ENCODE assay signal across 8 cellular contexts in genomic region chr17:17151962-17152361, GRCh38. TPM values are rescaled to one million over a fixed set of nuclear protein-coding genes. Genes with fewer than 3 reads are reported as not detected.
DNase-seq lines count a peak whose midpoint lies in the region; ATAC-seq and TF ChIP-seq lines count a peak whose summit lies in the region.

No MANE protein-coding gene starts in this region.

- H3K4me3 ChIP-seq in breast epithelium = no peak overlapping the region

- DNase-seq in AG09319 (ENCODE audit: extremely low read depth, low read depth) (peak; percentile 84), NCI-H1694 (lab: John Stamatoyannopoulos, UW) (peak; percentile 45), breast epithelium (ENCODE audit: low spot score in 2 of 2) (peak; percentile 67 to 79), left colon (peak; percentile 56 to 69), stromal cell of bone marrow (ENCODE audit: low read depth) (peak; percentile 96), D341Med (ENCODE audit: low spot score) (no peak)

- TF ChIP-seq POLR2A in breast epithelium (IDR thresholded peaks at IDR 0.05) = no peak

- H3K27me3 ChIP-seq in breast epithelium = no peaks in the 10 kb centered on the region

- no peaks in the 10 kb centered on the region for H3K36me3 ChIP-seq in breast epithelium

- TF ChIP-seq CTCF in AG09319 (IDR thresholded peaks at IDR 0.05; ENCODE audit: low read depth, low read length) (no peak), breast epithelium (IDR thresholded peaks at IDR 0.05) (no peak)

- peak overlapping the region; percentile 29 to 30 for H3K27ac ChIP-seq in breast epithelium

- ATAC-seq in left colon (peak; percentile 38), GM21528 (IDR thresholded peaks at IDR 0.05; ENCODE audit: low FRiP score, unreplicated experiment) (no peak), HG03196 (IDR thresholded peaks at IDR 0.05; ENCODE audit: unreplicated experiment) (no peak)

- H3K9me3 ChIP-seq in breast epithelium = no peaks in the 10 kb centered on the region

- intact Hi-C loops in breast epithelium (cut with DNase I; ENCODE audit: low total_unique reads) = loop anchor here (5.0 kb wide), 1 partner anchor 55 kb away; the partner anchor contains the start of gene PLD6
- intact Hi-C loops in left colon (cut with DNase I, micrococcal nuclease) = no loop called here

- no peaks in the 10 kb centered on the region for H3K4me1 ChIP-seq in breast epithelium

RNA-seq across cellular contexts. Expression of gene PLD6, which starts 54.2 kb away (rescaled TPM):
- total RNA-seq in breast epithelium (1 to 10 TPM; 2.9 to 4.0 (median 3.8) TPM), left colon (1 to 10 TPM in 1 of 2 donors, under 1 TPM in 1; 0.98 to 1.3 TPM)
